In the genomic region with DNA sequence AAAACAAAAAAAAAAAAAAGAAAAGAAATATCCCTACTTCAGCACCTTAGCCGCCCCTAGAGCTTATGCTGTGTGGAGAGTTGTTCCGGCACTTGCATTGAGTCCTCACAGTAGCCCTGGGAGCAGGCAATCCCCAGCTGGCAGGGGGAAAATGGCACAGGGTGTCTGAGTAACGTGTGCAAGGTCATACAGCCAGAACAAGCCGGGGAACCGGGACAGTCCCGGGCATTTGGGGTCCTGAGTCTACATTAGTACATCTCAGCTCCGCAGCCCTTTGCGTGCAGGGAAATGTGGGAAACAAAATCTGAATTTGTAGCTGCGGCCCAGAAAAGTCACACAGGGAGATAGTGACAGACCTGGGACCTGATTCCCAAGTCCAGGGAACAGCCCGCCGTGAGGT, we compare ENCODE assay signal across 11 cellular contexts. TPM values are rescaled to one million over a fixed set of nuclear protein-coding genes. Genes with fewer than 3 reads are reported as not detected.
DNase-seq lines count a peak whose midpoint lies in the region; ATAC-seq, FAIRE-seq and TF ChIP-seq lines count a peak whose summit lies in the region.
"Had no signal": no experiment of that assay in that cellular context is flagged by ENCODE, and none has a peak within 500 bp of the region (broad histone marks: within the 10 kb centered on the region; RNA-seq: fewer than 3 reads in every experiment).

No MANE protein-coding gene starts in this region.

- intact Hi-C loops in CD8-positive, alpha-beta T cell (cut with DNase I, micrococcal nuclease): loop anchor here (5.0 to 10.0 kb wide), 4 partner anchors 232 to 722 kb away; a partner anchor contains a TSS

- FAIRE-seq in small intestine (lab: Jason Lieb, UNC): no peak

- peak overlapping the region; percentile 98 for H3K27ac Mint-ChIP-seq in CD8-positive, alpha-beta T cell

- H3K36me3 ChIP-seq in CD8-positive, alpha-beta T cell (ENCODE audit: insufficient read depth, low read length): peaks cover 31% of the 10 kb centered on the region
- H3K36me3 ChIP-seq in Peyer's patch (peaks cover 0 to 28% (median 0%) of the 10 kb centered on the region in 3 donors), small intestine (ENCODE audit: control insufficient read depth in 2 of 2, insufficient read depth in 2 of 2, low read length in 2 of 2) (peaks cover 14 to 17% of the 10 kb centered on the region in 2 donors)

- H3K9me3 ChIP-seq in CD8-positive, alpha-beta T cell (ENCODE audit: low read length): no peaks in the 10 kb centered on the region
- H3K9me3 ChIP-seq in Peyer's patch: no peaks in the 10 kb centered on the region
- H3K9me3 ChIP-seq in small intestine (ENCODE audit: control insufficient read depth, low read depth): no peaks in the 10 kb centered on the region
- H3K9me3 ChIP-seq: SK-N-SH had no signal

- H3K4me1 ChIP-seq in CD8-positive, alpha-beta T cell (ENCODE audit: insufficient read depth, low read length): peaks cover 31% of the 10 kb centered on the region
- H3K4me1 ChIP-seq in Peyer's patch: peaks cover 0 to 36% (median 13%) of the 10 kb centered on the region in 4 donors
- no peaks in the 10 kb centered on the region for H3K4me1 ChIP-seq in small intestine (ENCODE audit: control insufficient read depth in 2 of 2, insufficient read depth in 1 of 2, low read depth in 1 of 2, low read length in 1 of 2)

- H3K36me3 Mint-ChIP-seq in CD8-positive, alpha-beta T cell: peaks cover 51% of the 10 kb centered on the region

- ATAC-seq in CD8-positive, alpha-beta T cell: no peak

- in situ Hi-C loops in G401 (cut with HindIII; ENCODE audit: low sequenced_read_pairs): no loop called here

- POLR2A ChIA-PET in CD8-positive, alpha-beta T cell (lab: Charles Lee): interaction anchor here (1.7 kb wide), 1 partner anchor 16 kb away, joined by 3 read pairs; no protein-coding TSS in a partner anchor

- no peak for DNase-seq in CD8-positive, alpha-beta T cell
- no peak for DNase-seq in Peyer's patch
- DNase-seq in epithelial cell of prostate (ENCODE audit: low read depth, low spot score): no peak
- DNase-seq in small intestine: no peak
- no peak for DNase-seq in G401 (ENCODE audit: low spot score)
- no peak for DNase-seq in glomerular visceral epithelial cell (ENCODE audit: extremely low spot score)
- DNase-seq in NCI-H774 (lab: John Stamatoyannopoulos, UW): no peak
- DNase-seq: DMS79 treated with DMSO at 0.1 percent for 48 hours, NCI-H524, SK-N-SH, trophoblast cell had no signal

- H3K4me1 Mint-ChIP-seq in CD8-positive, alpha-beta T cell (ENCODE audit: low read depth): peaks cover 34% of the 10 kb centered on the region

- CTCF ChIA-PET in CD8-positive, alpha-beta T cell (lab: Charles Lee): interaction anchor here (1.0 to 1.2 kb wide), 3 partner anchors 13 to 124 kb away, joined by 3 to 5 read pairs (median 4); a partner anchor contains a TSS

- no peaks in the 10 kb centered on the region for H3K27me3 Mint-ChIP-seq in CD8-positive, alpha-beta T cell (ENCODE audit: low read depth)

- no peaks in the 10 kb centered on the region for H3K9me3 Mint-ChIP-seq in CD8-positive, alpha-beta T cell

- TF ChIP-seq POLR2A in Peyer's patch (IDR thresholded peaks at IDR 0.05): no peak

- H3K27me3 ChIP-seq in CD8-positive, alpha-beta T cell (ENCODE audit: insufficient read depth, low read length): no peaks in the 10 kb centered on the region
- H3K27me3 ChIP-seq in Peyer's patch (no peaks in the 10 kb centered on the region), small intestine (ENCODE audit: control insufficient read depth in 2 of 2, insufficient read depth in 2 of 2, low read length in 2 of 2) (no peaks in the 10 kb centered on the region)

- peak overlapping the region; percentile 29 for H3K4me3 Mint-ChIP-seq in CD8-positive, alpha-beta T cell

- H3K4me3 ChIP-seq in CD8-positive, alpha-beta T cell (ENCODE audit: low read depth, low read length): no peak overlapping the region
- H3K4me3 ChIP-seq in Peyer's patch (peak overlapping the region in 2 of 4 donors; percentile 79 to 90), small intestine (ENCODE audit: low read depth in 1 of 2, low read length in 2 of 2) (peak overlapping the region in 1 of 2 donors; percentile 6)

- 40 to 75% (median 53%) methylated on average over 11 of the region's 11 CpGs for WGBS in small intestine, 3 donors

- TF ChIP-seq CTCF in CD8-positive, alpha-beta T cell (IDR thresholded peaks at IDR 0.05): no peak
- TF ChIP-seq CTCF in Peyer's patch (IDR thresholded peaks at IDR 0.05): no peak

- no peak overlapping the region for H3K27ac ChIP-seq in CD8-positive, alpha-beta T cell (ENCODE audit: low read depth, low read length)
- peak overlapping the region; percentile 93 to 97 (median 96) for H3K27ac ChIP-seq in Peyer's patch
- peak overlapping the region; percentile 89 for H3K27ac ChIP-seq in epithelial cell of prostate
- H3K27ac ChIP-seq in small intestine (ENCODE audit: low read depth in 1 of 2, low read length in 1 of 2): peak overlapping the region; percentile 88 to 95

RNA-seq across cellular contexts. Expression of a gene that starts 3.4 kb away (rescaled TPM):
- total RNA-seq in CD8-positive, alpha-beta T cell: 10 to 100 TPM; 44.8 to 46.5 TPM
- total RNA-seq in Peyer's patch: 10 to 100 TPM; 28.9 to 71.7 (median 66.3) TPM
- polyA plus RNA-seq in small intestine: 100 to 1,000 TPM in 1 of 3 donors, 10 to 100 TPM in 2; 75.6 to 100 (median 85.7) TPM
- total RNA-seq in G401 (2014; rRNA removed; shearing (Covaris generic)): 200 and 209 TPM in 2 replicates

RNA-seq across cellular contexts. Expression of a gene that starts 44.5 kb away (rescaled TPM):
- 10 to 100 TPM; 39.5 to 40.1 TPM for total RNA-seq in CD8-positive, alpha-beta T cell
- total RNA-seq in Peyer's patch: 100 to 1,000 TPM; 139 to 250 (median 182) TPM
- 10 to 100 TPM; 51.6 to 62.7 (median 55.5) TPM for polyA plus RNA-seq in small intestine
- total RNA-seq in G401 (2014; rRNA removed; shearing (Covaris generic)): 66.0 and 67.9 TPM in 2 replicates
